In genomic region chr5:154782326-154782725, GRCh38 we compare ENCODE assay signal across 13 cellular contexts. TPM values are rescaled to one million over a fixed set of nuclear protein-coding genes. Genes with fewer than 3 reads are reported as not detected.
DNase-seq lines count a peak whose midpoint lies in the region; ATAC-seq and TF ChIP-seq lines count a peak whose summit lies in the region.
"Had no signal": no experiment of that assay in that cellular context is flagged by ENCODE, and none has a peak within 500 bp of the region (broad histone marks: within the 10 kb centered on the region; RNA-seq: fewer than 3 reads in every experiment).

No MANE protein-coding gene starts in this region.

- H2AFZ ChIP-seq in mammary epithelial cell (ENCODE audit: low read depth, low read length): no peak overlapping the region

- H3K27me3 ChIP-seq in mammary epithelial cell (ENCODE audit: insufficient read depth, low read length) (no peaks in the 10 kb centered on the region), uterus (no peaks in the 10 kb centered on the region)
- H3K27me3 ChIP-seq: SJSA1 had no signal

- no peak overlapping the region for H3K4me3 Mint-ChIP-seq in MCF 10A (ENCODE audit: unreplicated experiment)
- H3K4me3 Mint-ChIP-seq in central memory CD8-positive, alpha-beta T cell: peak overlapping the region; percentile 45
- H3K4me3 Mint-ChIP-seq: activated naive CD4-positive, alpha-beta T cell treated with anti-CD3 and anti-CD28 coated beads for 36 hours had no signal

- no peak overlapping the region for H3K4me2 ChIP-seq in mammary epithelial cell (ENCODE audit: insufficient read depth, low read depth, low read length)

- no peaks in the 10 kb centered on the region for H3K27me3 Mint-ChIP-seq in MCF 10A (ENCODE audit: insufficient read depth, unreplicated experiment)
- no peaks in the 10 kb centered on the region for H3K27me3 Mint-ChIP-seq in central memory CD8-positive, alpha-beta T cell

- peaks cover 37% of the 10 kb centered on the region for H3K36me3 Mint-ChIP-seq in MCF 10A (ENCODE audit: insufficient read depth, unreplicated experiment)
- peaks cover 5% of the 10 kb centered on the region for H3K36me3 Mint-ChIP-seq in central memory CD8-positive, alpha-beta T cell (ENCODE audit: insufficient read depth)

- in situ Hi-C loops in mammary epithelial cell (cut with MboI; ENCODE audit: low sequenced_read_pairs in 2 of 2): no loop called here

- peaks cover 40% of the 10 kb centered on the region for H3K4me1 Mint-ChIP-seq in MCF 10A (ENCODE audit: insufficient read depth, unreplicated experiment)
- H3K4me1 Mint-ChIP-seq in central memory CD8-positive, alpha-beta T cell: peaks cover 72% of the 10 kb centered on the region

- WGBS in mammary epithelial cell (ENCODE audit: low coverage, missing lambda C conversion rate): 60% methylated on average over 4 of the region's 4 CpGs

- H3K27ac Mint-ChIP-seq in MCF 10A (ENCODE audit: low read depth, unreplicated experiment): peak overlapping the region; percentile 73
- H3K27ac Mint-ChIP-seq in central memory CD8-positive, alpha-beta T cell (ENCODE audit: low read depth): peak overlapping the region; percentile 80

- H3K4me3 ChIP-seq in mammary epithelial cell (replicated peaks in 1 of 3; ENCODE audit: insufficient read depth in 1 of 3, low read depth in 2 of 3, low read length in 3 of 3) (no peak overlapping the region), mucosa of descending colon (no peak overlapping the region), uterus (no peak overlapping the region)
- H3K4me3 ChIP-seq: SJSA1, skin epidermis had no signal

- H3K27ac ChIP-seq in mammary epithelial cell (ENCODE audit: insufficient read depth, low read depth, low read length) (no peak overlapping the region), uterus (peak overlapping the region; percentile 7 to 27)
- H3K27ac ChIP-seq: SJSA1 had no signal

- no peaks in the 10 kb centered on the region for H3K9me3 Mint-ChIP-seq in MCF 10A (ENCODE audit: unreplicated experiment)
- no peaks in the 10 kb centered on the region for H3K9me3 Mint-ChIP-seq in central memory CD8-positive, alpha-beta T cell
- H3K9me3 Mint-ChIP-seq: activated naive CD4-positive, alpha-beta T cell treated with anti-CD3 and anti-CD28 coated beads for 36 hours had no signal

- H3K36me3 ChIP-seq in mammary epithelial cell (ENCODE audit: insufficient read depth, low read length) (no peaks in the 10 kb centered on the region), mucosa of descending colon (ENCODE audit: low read depth) (no peaks in the 10 kb centered on the region), uterus (no peaks in the 10 kb centered on the region)

- no peak overlapping the region for H3K9ac ChIP-seq in mammary epithelial cell (ENCODE audit: insufficient read depth, low read length)

- H3K9me3 ChIP-seq in mammary epithelial cell (replicated peaks; ENCODE audit: insufficient read depth, low read length) (no peaks in the 10 kb centered on the region), mucosa of descending colon (no peaks in the 10 kb centered on the region), uterus (no peaks in the 10 kb centered on the region)
- H3K9me3 ChIP-seq: SJSA1 had no signal

- BruUV-seq in MCF 10A (replicated peaks; lab: Mats Ljungman, UMichigan): no TSS peak
- BruUV-seq in mammary epithelial cell (replicated peaks; lab: Mats Ljungman, UMichigan): no TSS peak

- ATAC-seq in central memory CD8-positive, alpha-beta T cell (replicated peaks; ENCODE audit: extremely low read depth, poor library complexity, severe bottlenecking): no peak
- peak; percentile 56 for ATAC-seq in mucosa of descending colon
- ATAC-seq: activated CD4-positive, CD25-positive, alpha-beta regulatory T cell treated with anti-CD3 and anti-CD28 coated beads, Interleukin-2, amount 50 U/mL, for 24 hours had no signal

- dilution Hi-C loops in mammary epithelial cell (cut with HindIII; ENCODE audit: low sequenced_read_pairs): no loop called here

- no peak for DNase-seq in MCF 10A (ENCODE audit: unreplicated experiment)
- no peak for DNase-seq in mammary epithelial cell
- no peak for DNase-seq in central memory CD8-positive, alpha-beta T cell (ENCODE audit: low spot score in 2 of 2)
- peak in 1 of 3 donors; percentile 21 for DNase-seq in mucosa of descending colon
- DNase-seq in uterus: no peak
- no peak for DNase-seq in NCI-H1092 (lab: John Stamatoyannopoulos, UW)
- no peak for DNase-seq in activated CD8-positive, alpha-beta memory T cell treated with anti-CD3 and anti-CD28 coated beads, Interleukin-2, amount 50 U/mL, for 4 hours
- DNase-seq in DMS53 (lab: John Stamatoyannopoulos, UW): no peak
- DNase-seq: activated naive CD4-positive, alpha-beta T cell treated with anti-CD3 and anti-CD28 coated beads for 36 hours; stimulated activated CD8-positive, alpha-beta memory T cell treated with anti-CD3 and anti-CD28 coated beads, Interleukin-4, amount 100 ng/mL, for 48 hours had no signal

- POLR2A ChIA-PET in MCF 10A (lab: Yijun Ruan, JAX): interaction anchor here (0.7 to 1.5 kb wide), 3 partner anchors 15 to 68 kb away, joined by 3 to 6 read pairs (median 3); partner anchors contain the start of gene FAXDC2

- no peak for TF ChIP-seq POLR2A in uterus (IDR thresholded peaks at IDR 0.05)

- peaks cover 100% of the 10 kb centered on the region for H3K79me2 ChIP-seq in mammary epithelial cell (ENCODE audit: insufficient read depth, low read length)

- TF ChIP-seq CTCF in MCF 10A (IDR thresholded peaks at IDR 0.05; ENCODE audit: unreplicated experiment) (no peak), mammary epithelial cell (conservative IDR thresholded peaks at IDR 0.05 in 1 of 2, IDR thresholded peaks at IDR 0.05 in 1 of 2; ENCODE audit: extremely low read depth in 1 of 2, insufficient read depth in 1 of 2, low read depth in 1 of 2, low read length in 2 of 2) (no peak), mucosa of descending colon (IDR thresholded peaks at IDR 0.05) (no peak), uterus (IDR thresholded peaks at IDR 0.05) (no peak)

- H4K20me1 ChIP-seq in mammary epithelial cell (ENCODE audit: insufficient read depth, low read length): peaks cover 37% of the 10 kb centered on the region

- intact Hi-C loops in MCF 10A (cut with micrococcal nuclease): no loop called here
- intact Hi-C loops in mammary epithelial cell (cut with micrococcal nuclease): no loop called here
- intact Hi-C loops in mucosa of descending colon (cut with DNase I, micrococcal nuclease): no loop called here
- intact Hi-C loops in uterus (cut with DNase I; ENCODE audit: low total_unique reads): no loop called here

- CTCF ChIA-PET in MCF 10A (lab: Yijun Ruan, JAX): interaction anchor here (0.6 to 4.0 kb wide), 6 partner anchors 11 to 157 kb away, joined by 3 to 17 read pairs (median 4); no protein-coding TSS in a partner anchor
- CTCF ChIA-PET in mammary epithelial cell (lab: Charles Lee; ENCODE audit: low non-redundant PET): no interaction called here

- H3K4me1 ChIP-seq in mammary epithelial cell (ENCODE audit: insufficient read depth, low read length) (peaks cover 22% of the 10 kb centered on the region), mucosa of descending colon (ENCODE audit: low read depth) (peaks cover 22% of the 10 kb centered on the region), uterus (peaks cover 9 to 16% of the 10 kb centered on the region in 2 donors)

RNA-seq across cellular contexts. Expression of gene LARP1, which starts 27.1 kb away (rescaled TPM):
- total RNA-seq in MCF 10A (2022) (321 and 340 TPM in 2 replicates), mammary epithelial cell (100 to 1,000 TPM; 117 to 240 TPM), mucosa of descending colon (100 to 1,000 TPM; 127 to 157 (median 140) TPM), uterus (100 to 1,000 TPM in 1 of 4 donors, 10 to 100 TPM in 3; 33.3 to 202 (median 47.1) TPM)
- polyA plus RNA-seq in mammary epithelial cell: 110 TPM
- 287 TPM for polyA minus RNA-seq in mammary epithelial cell
